In the genomic region with DNA sequence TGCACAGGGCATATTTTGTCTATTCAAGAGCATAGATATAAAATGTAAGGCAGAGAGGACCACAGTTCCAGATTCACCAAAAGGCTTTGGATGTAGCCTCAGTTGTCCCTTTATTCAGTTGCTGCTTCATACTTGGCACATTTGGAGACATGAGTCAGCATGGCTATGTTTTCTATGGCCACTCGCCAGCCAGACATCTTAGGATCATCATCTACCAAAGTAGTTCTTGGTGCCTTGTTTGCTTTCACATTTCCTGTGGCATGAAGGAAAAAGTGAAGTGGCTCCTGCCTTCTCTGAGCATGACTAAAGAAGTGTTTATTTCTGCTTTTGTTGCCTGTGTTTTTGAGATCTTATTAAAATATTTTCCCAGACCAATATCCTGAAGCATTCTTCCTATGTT, we compare ENCODE assay signal across 13 cellular contexts. TPM values are rescaled to one million over a fixed set of nuclear protein-coding genes. Genes with fewer than 3 reads are reported as not detected.
DNase-seq lines count a peak whose midpoint lies in the region; ATAC-seq, FAIRE-seq and TF ChIP-seq lines count a peak whose summit lies in the region.
"Had no signal": no experiment of that assay in that cellular context is flagged by ENCODE, and none has a peak within 500 bp of the region (broad histone marks: within the 10 kb centered on the region; RNA-seq: fewer than 3 reads in every experiment).

No MANE protein-coding gene starts in this region.

- intact Hi-C loops in left ventricle myocardium inferior (cut with micrococcal nuclease): no loop called here

- no peaks in the 10 kb centered on the region for H3K9me1 ChIP-seq in keratinocyte (ENCODE audit: control insufficient read depth, extremely low read depth, insufficient read depth, low read length)

- H3K4me2 ChIP-seq in keratinocyte (ENCODE audit: control insufficient read depth, extremely low read depth, insufficient read depth, low read depth, low read length): no peak overlapping the region

- peak; percentile 72 for DNase-seq in AG08395 (ENCODE audit: low spot score)
- peak; percentile 49 for DNase-seq in LNCaP clone FGC (ENCODE audit: low read depth)
- DNase-seq in astrocyte of the spinal cord (ENCODE audit: low read depth, low spot score): peak; percentile 94
- no peak for DNase-seq in keratinocyte (ENCODE audit: low read depth, low spot score)
- no peak for DNase-seq in NCI-H187 treated with DMSO at 0.1 percent for 48 hours (lab: John Stamatoyannopoulos, UW)
- DNase-seq in activated naive CD4-positive, alpha-beta T cell treated with anti-CD3 and anti-CD28 coated beads, Interleukin-2, amount 50 U/mL, for 16 hours: no peak
- no peak for DNase-seq in left ventricle myocardium inferior
- DNase-seq: activated T-cell treated with anti-CD3 and anti-CD28 coated beads, Interleukin-2, amount 50 U/mL, for 1 hour; NCI-H1417 treated with DMSO at 0.1 percent for 48 hours; stimulated activated CD4-positive, alpha-beta T cell treated with anti-CD3 and anti-CD28 coated beads, Interleukin-4, amount 100 ng/mL, for 4 hours had no signal

- dilution Hi-C loops in keratinocyte (cut with MboI; ENCODE audit: extremely low pct_ligation_motif_present, low sequenced_read_pairs): no loop called here

- H3K36me3 ChIP-seq in keratinocyte (ENCODE audit: control insufficient read depth in 2 of 2, extremely low read depth in 1 of 2, insufficient read depth in 2 of 2, low read length in 2 of 2) (no peaks in the 10 kb centered on the region), left ventricle myocardium inferior (no peaks in the 10 kb centered on the region)
- H3K36me3 ChIP-seq: BLaER1 treated with 17β-estradiol and CSF1 and Interleukin-3, amounts not matched to agents 10 nM and 100 nM; suprapubic skin had no signal

- peaks cover 18% of the 10 kb centered on the region for H3K27me3 ChIP-seq in keratinocyte (ENCODE audit: control insufficient read depth, extremely low read depth, insufficient read depth, low read length)
- peaks cover 11% of the 10 kb centered on the region for H3K27me3 ChIP-seq in left ventricle myocardium inferior (ENCODE audit: low read depth)
- H3K27me3 ChIP-seq: suprapubic skin had no signal

- H3K4me3 ChIP-seq in LNCaP clone FGC (ENCODE audit: low read depth, low read length): no peak overlapping the region
- no peak overlapping the region for H3K4me3 ChIP-seq in astrocyte of the spinal cord (ENCODE audit: low read depth, low read length)
- no peak overlapping the region for H3K4me3 ChIP-seq in keratinocyte (ENCODE audit: control insufficient read depth in 2 of 3, extremely low read depth in 1 of 3, insufficient read depth in 2 of 3, low read depth in 1 of 3, low read length in 3 of 3)
- H3K4me3 ChIP-seq in left ventricle myocardium inferior: no peak overlapping the region
- H3K4me3 ChIP-seq: BLaER1 treated with 17β-estradiol and CSF1 and Interleukin-3, amounts not matched to agents 10 nM and 100 nM; suprapubic skin had no signal

- H4K20me1 ChIP-seq in keratinocyte (ENCODE audit: control insufficient read depth, extremely low read depth, insufficient read depth, low read length): no peaks in the 10 kb centered on the region
- H4K20me1 ChIP-seq: BLaER1 treated with 17β-estradiol and CSF1 and Interleukin-3, amounts not matched to agents 10 nM and 100 nM had no signal

- H3K9me3 ChIP-seq in keratinocyte (ENCODE audit: control insufficient read depth, low read depth, low read length) (no peaks in the 10 kb centered on the region), left ventricle myocardium inferior (replicated peaks) (peaks cover 20% of the 10 kb centered on the region)
- H3K9me3 ChIP-seq: suprapubic skin had no signal

- H3K79me2 ChIP-seq in keratinocyte (ENCODE audit: control insufficient read depth, insufficient read depth, low read length): no peaks in the 10 kb centered on the region

- FAIRE-seq in keratinocyte (lab: Jason Lieb, UNC): peak; percentile 72

- no peak overlapping the region for H3K27ac ChIP-seq in keratinocyte (ENCODE audit: control insufficient read depth, insufficient read depth, low read length)
- no peak overlapping the region for H3K27ac ChIP-seq in left ventricle myocardium inferior (replicated peaks)
- H3K27ac ChIP-seq: BLaER1 treated with 17β-estradiol and CSF1 and Interleukin-3, amounts not matched to agents 10 nM and 100 nM; suprapubic skin had no signal

- TF ChIP-seq CTCF in LNCaP clone FGC (IDR thresholded peaks at IDR 0.05; ENCODE audit: control insufficient read depth, extremely low read depth, insufficient read depth) (no peak), astrocyte of the spinal cord (IDR thresholded peaks at IDR 0.05; ENCODE audit: low read depth, low read length) (no peak), keratinocyte (optimal IDR thresholded peaks at IDR 0.05 in 1 of 3, IDR thresholded peaks at IDR 0.05 in 1 of 3, conservative IDR thresholded peaks at IDR 0.05 in 1 of 3; ENCODE audit: extremely low read depth in 1 of 3, insufficient read depth in 2 of 3, low read length in 3 of 3) (no peak), left ventricle myocardium inferior (IDR thresholded peaks at IDR 0.05; ENCODE audit: borderline replicate concordance) (no peak)

- no peak for ATAC-seq in HG03045 (IDR thresholded peaks at IDR 0.05; ENCODE audit: unreplicated experiment)

- in situ Hi-C loops in astrocyte of the spinal cord (cut with HindIII; ENCODE audit: low sequenced_read_pairs): no loop called here

- H2AFZ ChIP-seq in keratinocyte (ENCODE audit: control insufficient read depth, low read length): no peak overlapping the region

- no peak overlapping the region for H3K9ac ChIP-seq in keratinocyte (ENCODE audit: control insufficient read depth, extremely low read depth, insufficient read depth, low read length)
- H3K9ac ChIP-seq: BLaER1 treated with 17β-estradiol and CSF1 and Interleukin-3, amounts not matched to agents 10 nM and 100 nM had no signal

- H3K4me1 ChIP-seq in keratinocyte (ENCODE audit: control insufficient read depth, extremely low read depth, insufficient read depth, low read length): no peaks in the 10 kb centered on the region
- no peaks in the 10 kb centered on the region for H3K4me1 ChIP-seq in left ventricle myocardium inferior
- H3K4me1 ChIP-seq: suprapubic skin had no signal

RNA-seq across cellular contexts. Expression of gene SUSD5, which starts 7.2 kb away (rescaled TPM):
- polyA plus RNA-seq in keratinocyte: 0.03 to 0.09 TPM (median 0.05 TPM) in 3 replicates
- 0.10 TPM for polyA plus RNA-seq in keratinocyte (2011; ENCODE audit: low read depth)
- 0.01 and 0.03 TPM in 2 replicates for polyA plus RNA-seq in keratinocyte (2011; cell fraction: cytosol; rRNA removed)
- 0.11 and 0.19 TPM in 2 replicates for polyA plus RNA-seq in keratinocyte (2011; cell fraction: nucleus; rRNA removed)
- 0.04 and 0.24 TPM in 2 replicates for polyA plus RNA-seq in keratinocyte (2012; ENCODE audit: low replicate concordance)
- polyA minus RNA-seq in keratinocyte: 0.16 to 2.0 TPM (median 0.26 TPM) in 3 replicates
- not detected for polyA minus RNA-seq in keratinocyte (2011; cell fraction: cytosol; rRNA and poly(A)+ RNA removed)
- polyA minus RNA-seq in keratinocyte (2011; cell fraction: nucleus; rRNA and poly(A)+ RNA removed): 0.11 and 0.16 TPM in 2 replicates
- 0.80 TPM for total RNA-seq in left ventricle myocardium inferior

Comparison
In these comparisons a context has a peak if more than half of its experiments do, and no peak if none do; other contexts are left out.
1. DNase-seq: peak in AG08395 (single experiment), LNCaP clone FGC (single experiment) and astrocyte of the spinal cord (single experiment); none in keratinocyte (single experiment), NCI-H187 treated with DMSO at 0.1 percent for 48 hours (single experiment), activated naive CD4-positive, alpha-beta T cell treated with anti-CD3 and anti-CD28 coated beads, Interleukin-2, amount 50 U/mL, for 16 hours (single experiment) and left ventricle myocardium inferior (single experiment).